Comparison of ENCODE assay signal across 12 cellular contexts in the genomic region with DNA sequence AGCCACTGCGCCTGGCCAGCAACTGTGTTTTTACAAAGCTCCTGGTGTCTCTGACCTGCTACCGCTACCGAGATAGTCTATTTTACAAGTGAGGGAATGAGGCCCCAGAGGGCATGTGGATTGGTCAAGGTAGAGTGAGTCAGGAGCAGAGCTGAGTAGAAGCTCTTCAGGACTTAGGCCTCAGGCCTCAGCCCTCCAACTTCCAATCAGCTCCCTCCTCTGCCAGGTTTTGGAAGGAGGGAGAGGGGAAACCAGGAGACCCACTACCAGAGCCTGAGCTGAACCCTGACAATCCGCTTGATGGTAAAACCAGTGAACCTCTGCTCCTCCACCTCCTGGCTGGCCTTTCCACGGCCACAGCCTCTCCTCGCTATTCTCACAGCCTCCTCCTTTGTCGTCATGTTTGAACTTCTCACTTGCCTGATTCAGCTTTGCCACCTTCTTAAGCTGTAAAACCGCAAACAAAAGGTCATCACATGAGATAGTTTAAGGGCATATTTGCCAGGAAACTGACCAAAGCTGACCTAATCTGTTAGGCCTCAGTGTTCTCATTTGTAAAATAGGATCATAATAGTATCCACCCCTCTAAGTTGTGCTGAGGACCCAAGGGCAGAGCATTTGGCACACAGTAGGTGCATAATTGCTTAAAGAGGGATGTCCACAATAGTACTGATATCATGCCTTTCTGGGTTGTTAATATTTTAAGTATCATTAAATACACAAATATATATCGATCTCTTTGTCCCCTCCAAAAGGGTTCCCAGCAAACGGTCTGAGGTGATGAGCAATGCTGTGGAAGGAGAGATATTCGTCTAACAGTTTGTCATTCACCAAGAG. TPM values are rescaled to one million over a fixed set of nuclear protein-coding genes. Genes with fewer than 3 reads are reported as not detected.
A peak's percentile ranks its signal among the peaks of the same experiment; 100 is the strongest.
DNase-seq lines count a peak whose midpoint lies in the region; ATAC-seq, FAIRE-seq and TF ChIP-seq lines count a peak whose summit lies in the region.
"Had no signal": no experiment of that assay in that cellular context is flagged by ENCODE, and none has a peak within 500 bp of the region (broad histone marks: within the 10 kb centered on the region; RNA-seq: fewer than 3 reads in every experiment).

No MANE protein-coding gene starts in this region.

- intact Hi-C loops in esophagus muscularis mucosa (cut with DNase I), result no loop called here

- H3K36me3 ChIP-seq in OCI-LY3 (replicated peaks; ENCODE audit: low read depth, low read length) (peaks cover 31% of the 10 kb centered on the region), small intestine (ENCODE audit: control insufficient read depth in 2 of 2, insufficient read depth in 2 of 2, low read length in 2 of 2) (no peaks in the 10 kb centered on the region), esophagus muscularis mucosa (no peaks in the 10 kb centered on the region)

- peak overlapping the region; percentile 80 for H3K4me3 ChIP-seq in GM12864 (ENCODE audit: low read depth, low read length)
- peak overlapping the region; percentile 85 for H3K4me3 ChIP-seq in OCI-LY3 (ENCODE audit: low read length)
- peak overlapping the region in 1 of 2 donors; percentile 12 for H3K4me3 ChIP-seq in small intestine (ENCODE audit: low read depth in 1 of 2, low read length in 2 of 2)
- H3K4me3 ChIP-seq in esophagus muscularis mucosa, result no peak overlapping the region
- H3K4me3 ChIP-seq: GM23248 had no signal

- no peaks in the 10 kb centered on the region for H3K9me3 ChIP-seq in OCI-LY3 (ENCODE audit: insufficient read depth, low read length)
- H3K9me3 ChIP-seq in small intestine (ENCODE audit: control insufficient read depth, low read depth), result no peaks in the 10 kb centered on the region
- no peaks in the 10 kb centered on the region for H3K9me3 ChIP-seq in esophagus muscularis mucosa

- no peak for FAIRE-seq in small intestine (lab: Jason Lieb, UNC)
- FAIRE-seq: astrocyte had no signal

- H2AFZ ChIP-seq in OCI-LY3 (ENCODE audit: low read depth, low read length), result no peak overlapping the region

- DNase-seq in GM12864 (ENCODE audit: low read depth) (no peak), small intestine (no peak), esophagus muscularis mucosa (ENCODE audit: extremely low spot score) (no peak)
- no peak for DNase-seq in central memory CD8-positive, alpha-beta T cell (ENCODE audit: low spot score in 2 of 2)
- DNase-seq: GM23248, NCI-H2081 treated with DMSO at 0.1 percent for 48 hours had no signal

- H3K36me3 Mint-ChIP-seq in central memory CD8-positive, alpha-beta T cell (ENCODE audit: insufficient read depth), result peaks cover 36% of the 10 kb centered on the region
- H3K36me3 Mint-ChIP-seq: mesothelial cell of epicardium had no signal

- H3K27me3 ChIP-seq in OCI-LY3 (ENCODE audit: low read depth, low read length) (no peaks in the 10 kb centered on the region), small intestine (ENCODE audit: control insufficient read depth in 2 of 2, insufficient read depth in 2 of 2, low read length in 2 of 2) (no peaks in the 10 kb centered on the region), esophagus muscularis mucosa (no peaks in the 10 kb centered on the region)

- peak overlapping the region; percentile 93 for H3K4me3 Mint-ChIP-seq in central memory CD8-positive, alpha-beta T cell
- H3K4me3 Mint-ChIP-seq: mesothelial cell of epicardium had no signal

- peak overlapping the region; percentile 97 for H3K27ac Mint-ChIP-seq in central memory CD8-positive, alpha-beta T cell (ENCODE audit: low read depth)
- H3K27ac Mint-ChIP-seq: mesothelial cell of epicardium had no signal

- TF ChIP-seq EP300 in esophagus muscularis mucosa (IDR thresholded peaks at IDR 0.05), result no peak

- 71 to 81% (median 73%) methylated on average over 11 of the region's 11 CpGs for WGBS in small intestine, 3 donors
- WGBS in esophagus muscularis mucosa, result 85% methylated on average over 11 of the region's 11 CpGs

- peaks cover 93% of the 10 kb centered on the region for H3K4me1 ChIP-seq in OCI-LY3 (ENCODE audit: low read length)
- peaks cover 0 to 12% of the 10 kb centered on the region in 2 donors for H3K4me1 ChIP-seq in small intestine (ENCODE audit: control insufficient read depth in 2 of 2, insufficient read depth in 1 of 2, low read depth in 1 of 2, low read length in 1 of 2)
- H3K4me1 ChIP-seq in esophagus muscularis mucosa, result peaks cover 27 to 63% (median 43%) of the 10 kb centered on the region in 4 donors

- TF ChIP-seq CTCF in GM12864 (IDR thresholded peaks at IDR 0.05; ENCODE audit: low read depth, low read length, missing control alignments), result no peak
- TF ChIP-seq CTCF in OCI-LY3 (IDR thresholded peaks at IDR 0.05; ENCODE audit: low read depth, low read length), result no peak
- no peak for TF ChIP-seq CTCF in esophagus muscularis mucosa (IDR thresholded peaks at IDR 0.05)

- peaks cover 90% of the 10 kb centered on the region for H3K4me1 Mint-ChIP-seq in central memory CD8-positive, alpha-beta T cell

- H4K20me1 ChIP-seq in OCI-LY3 (ENCODE audit: insufficient read depth, low read length), result no peaks in the 10 kb centered on the region

- H3K9me3 Mint-ChIP-seq in central memory CD8-positive, alpha-beta T cell, result no peaks in the 10 kb centered on the region
- H3K9me3 Mint-ChIP-seq: mesothelial cell of epicardium had no signal

- H3K27me3 Mint-ChIP-seq in central memory CD8-positive, alpha-beta T cell, result no peaks in the 10 kb centered on the region

- ATAC-seq in central memory CD8-positive, alpha-beta T cell (replicated peaks; ENCODE audit: extremely low read depth, poor library complexity, severe bottlenecking), result no peak
- ATAC-seq in HG02840 (IDR thresholded peaks at IDR 0.05; ENCODE audit: low FRiP score, unreplicated experiment) (no peak), GM19035 (IDR thresholded peaks at IDR 0.05; ENCODE audit: unreplicated experiment) (no peak), GM21737 (IDR thresholded peaks at IDR 0.05; ENCODE audit: unreplicated experiment) (no peak)

- peaks cover 100% of the 10 kb centered on the region for H3K79me2 ChIP-seq in OCI-LY3 (ENCODE audit: low read length)

- H3K27ac ChIP-seq in OCI-LY3 (ENCODE audit: low read length), result peak overlapping the region; percentile 94
- H3K27ac ChIP-seq in small intestine (ENCODE audit: low read depth in 1 of 2, low read length in 1 of 2), result peak overlapping the region; percentile 90 to 91
- peak overlapping the region in 2 of 4 donors; percentile 52 to 55 for H3K27ac ChIP-seq in esophagus muscularis mucosa (replicated peaks in 1 of 4)
- H3K27ac ChIP-seq: GM23248 had no signal

- no peak for TF ChIP-seq POLR2A in esophagus muscularis mucosa (IDR thresholded peaks at IDR 0.05; ENCODE audit: low read depth)

- peak overlapping the region; percentile 98 for H3K9ac ChIP-seq in OCI-LY3 (ENCODE audit: low read length)

- peak overlapping the region; percentile 95 for H3K4me2 ChIP-seq in OCI-LY3 (ENCODE audit: low read length)

RNA-seq across cellular contexts. Expression of a gene that starts 1.7 kb away (rescaled TPM):
- 1 to 10 TPM; 1.1 to 2.8 (median 1.1) TPM for polyA plus RNA-seq in small intestine
- 1 to 10 TPM; 4.0 to 7.4 (median 5.5) TPM for total RNA-seq in esophagus muscularis mucosa

RNA-seq across cellular contexts. Expression of a gene that starts 47.9 kb away (rescaled TPM):
- polyA plus RNA-seq in small intestine, result 10 to 100 TPM in 1 of 3 donors, 1 to 10 TPM in 2; 2.0 to 35.7 (median 6.5) TPM
- 10 to 100 TPM; 36.4 to 57.7 (median 47.8) TPM for total RNA-seq in esophagus muscularis mucosa

Comparison
In these comparisons a context has a peak if more than half of its experiments do, and no peak if none do; other contexts are left out.
1. H3K4me3 ChIP-seq: peak in GM12864 (single experiment) and OCI-LY3 (single experiment); none in esophagus muscularis mucosa (0 of 4).